10 cellular contexts compared by ENCODE assay signal in genomic region chrX:130772313-130773140, GRCh38.
DNase-seq lines count a peak whose midpoint lies in the region; ATAC-seq and TF ChIP-seq lines count a peak whose summit lies in the region.
"Had no signal": no experiment of that assay in that cellular context is flagged by ENCODE, and none has a peak within 500 bp of the region (broad histone marks: within the 10 kb centered on the region; RNA-seq: fewer than 3 reads in every experiment).

No MANE protein-coding gene starts in this region.

- no peak for TF ChIP-seq POLR2A in gastroesophageal sphincter (IDR thresholded peaks at IDR 0.05)

- no peak for TF ChIP-seq EP300 in gastroesophageal sphincter (IDR thresholded peaks at IDR 0.05)

- ATAC-seq in HG02763 (IDR thresholded peaks at IDR 0.05; ENCODE audit: unreplicated experiment) (no peak), esophagus mucosa (no peak), gastroesophageal sphincter (no peak), GM21447 (IDR thresholded peaks at IDR 0.05; ENCODE audit: unreplicated experiment) (no peak)

- H3K27me3 ChIP-seq in ACC112 (ENCODE audit: insufficient read depth, low read length) (no peaks in the 10 kb centered on the region), gastroesophageal sphincter (no peaks in the 10 kb centered on the region)

- H3K4me3 ChIP-seq in ACC112 (ENCODE audit: low read depth, low read length): no peak overlapping the region
- H3K4me3 ChIP-seq in HEK293 (ENCODE audit: low read depth, low read length): no peak overlapping the region
- no peak overlapping the region for H3K4me3 ChIP-seq in fibroblast of mammary gland (ENCODE audit: control insufficient read depth, low read depth, low read length)
- H3K4me3 ChIP-seq in gastroesophageal sphincter: no peak overlapping the region
- H3K4me3 ChIP-seq: esophagus squamous epithelium had no signal

- POLR2A ChIA-PET in HEK293 (lab: Yijun Ruan, JAX): interaction anchor here (0.8 kb wide), 1 partner anchor 130 kb away, joined by 4 read pairs; the partner anchor contains the start of gene ENOX2

- H3K4me1 ChIP-seq in ACC112 (ENCODE audit: control insufficient read depth, insufficient read depth, low read length, unreplicated experiment) (peaks cover 30% of the 10 kb centered on the region), HEK293 (ENCODE audit: control insufficient read depth, insufficient read depth, low read length) (peaks cover 14% of the 10 kb centered on the region), gastroesophageal sphincter (no peaks in the 10 kb centered on the region)
- H3K4me1 ChIP-seq: esophagus squamous epithelium had no signal

- no peaks in the 10 kb centered on the region for H3K9me3 ChIP-seq in HEK293 (ENCODE audit: control insufficient read depth, insufficient read depth, low read depth, low read length)
- H3K9me3 ChIP-seq in gastroesophageal sphincter: no peaks in the 10 kb centered on the region
- H3K9me3 ChIP-seq: esophagus squamous epithelium had no signal

- peak overlapping the region; percentile 43; the same call in 1 of the 2 replicates for H3K27ac ChIP-seq in ACC112 (ENCODE audit: low read depth, low read length)
- peak overlapping the region; percentile 40; the same call in 1 of the 2 replicates for H3K27ac ChIP-seq in HEK293 (ENCODE audit: extremely low read depth, low read depth, low read length)
- no peak overlapping the region for H3K27ac ChIP-seq in gastroesophageal sphincter
- H3K27ac ChIP-seq: esophagus squamous epithelium had no signal

- peak; percentile 64 for DNase-seq in NCI-H510A treated with DMSO at 0.1 percent for 48 hours (lab: John Stamatoyannopoulos, UW)
- DNase-seq in fibroblast of mammary gland (ENCODE audit: low read depth): peak; percentile 81
- DNase-seq: activated effector memory CD4-positive, alpha-beta T cell treated with anti-CD3 and anti-CD28 coated beads, Interleukin-2, amount 50 U/mL, for 16 hours; esophagus squamous epithelium had no signal

- TF ChIP-seq CTCF in HEK293 (tag by site-specific recombination; IDR thresholded peaks at IDR 0.05) (no peak), fibroblast of mammary gland (conservative IDR thresholded peaks at IDR 0.05; ENCODE audit: control insufficient read depth, insufficient read depth, low read depth, low read length) (no peak), gastroesophageal sphincter (IDR thresholded peaks at IDR 0.05) (no peak)

- H2AFZ ChIP-seq in ACC112 (ENCODE audit: low read length, unreplicated experiment): no peak overlapping the region

- 68 to 100% methylated on average over 2 to 6 of the region's 7 CpGs for WGBS in gastroesophageal sphincter (ENCODE audit: low coverage in 1 of 2), 2 donors

- no peaks in the 10 kb centered on the region for H3K36me3 ChIP-seq in ACC112 (ENCODE audit: insufficient read depth, low read length)
- no peaks in the 10 kb centered on the region for H3K36me3 ChIP-seq in HEK293 (ENCODE audit: control insufficient read depth in 2 of 2, insufficient read depth in 1 of 2, low read length in 2 of 2)
- no peaks in the 10 kb centered on the region for H3K36me3 ChIP-seq in gastroesophageal sphincter
- H3K36me3 ChIP-seq: esophagus squamous epithelium had no signal

- CTCF ChIA-PET in HEK293 (lab: Yijun Ruan, JAX): interaction anchor here (0.9 kb wide), 1 partner anchor 56 kb away, joined by 3 read pairs; no protein-coding TSS in a partner anchor

- no peaks in the 10 kb centered on the region for H3K79me2 ChIP-seq in ACC112 (ENCODE audit: control insufficient read depth, insufficient read depth, low read length, unreplicated experiment)

TF ChIP-seq in HEK293, 187 proteins besides CTCF, POLR2A, EP300 and RAD21 (continues in another document):
- peak; percentile 8; the same call in 1 of the 2 replicates for TF ChIP-seq TSHZ1 (tag by site-specific recombination; IDR thresholded peaks at IDR 0.05; ENCODE audit: borderline replicate concordance)
- TF ChIP-seq ZNF302 (tag by site-specific recombination; IDR thresholded peaks at IDR 0.05; ENCODE audit: low read depth): no peak
- no peak for TF ChIP-seq ZNF341 (tag by site-specific recombination; IDR thresholded peaks at IDR 0.05; ENCODE audit: low read depth)
- peak; percentile 84 for TF ChIP-seq ZEB2 (tag by site-specific recombination; IDR thresholded peaks at IDR 0.05)
- TF ChIP-seq PRDM10 (tag by site-specific recombination; IDR thresholded peaks at IDR 0.05): 0 out of 2 replicates have a peak, but pooled peaks have one; percentile 20

Comparison
In these comparisons a context has a peak if more than half of its experiments do, and no peak if none do; other contexts are left out.
1. H3K27ac ChIP-seq: peak in ACC112 (single experiment) and HEK293 (single experiment); none in gastroesophageal sphincter (0 of 4).